ENCODE assay signal across 10 cellular contexts in genomic region chr1:161469924-161470499, GRCh38. TPM values are rescaled to one million over a fixed set of nuclear protein-coding genes. Genes with fewer than 3 reads are reported as not detected.
DNase-seq lines count a peak whose midpoint lies in the region; ATAC-seq and TF ChIP-seq lines count a peak whose summit lies in the region.
"Not testable (repeated sequence)": the region's sequence is repeated elsewhere in the genome, so short reads cannot be mapped to it uniquely, and the experiment has no call there.
"Had no signal": no experiment of that assay in that cellular context is flagged by ENCODE, and none has a peak within 500 bp of the region (broad histone marks: within the 10 kb centered on the region; RNA-seq: fewer than 3 reads in every experiment).

No MANE protein-coding gene starts in this region.

- TF ChIP-seq CTCF in RWPE2 (IDR thresholded peaks at IDR 0.05; ENCODE audit: poor library complexity, severe bottlenecking); body of pancreas (IDR thresholded peaks at IDR 0.05); omental fat pad (IDR thresholded peaks at IDR 0.05): not testable (repeated sequence)

- H3K27me3 ChIP-seq in RWPE2 (ENCODE audit: insufficient read depth, poor library complexity, severe bottlenecking); body of pancreas: not testable (repeated sequence)

- intact Hi-C loops in body of pancreas (cut with DNase I): not testable (repeated sequence)

- not testable (repeated sequence) for TF ChIP-seq POLR2A in GM18505 (IDR thresholded peaks at IDR 0.05; ENCODE audit: borderline replicate concordance, extremely low read depth, insufficient read depth, insufficient read length); body of pancreas (IDR thresholded peaks at IDR 0.05)

- H3K9me3 ChIP-seq in RWPE2 (ENCODE audit: severe bottlenecking); body of pancreas: not testable (repeated sequence)

- not testable (repeated sequence) for H3K4me1 ChIP-seq in RWPE2 (ENCODE audit: insufficient read depth, poor library complexity, severe bottlenecking); body of pancreas

- H3K27ac ChIP-seq in RWPE2 (ENCODE audit: poor library complexity, severe bottlenecking); body of pancreas: not testable (repeated sequence)

- H3K4me3 ChIP-seq in RWPE2 (ENCODE audit: severe bottlenecking); body of pancreas: not testable (repeated sequence)

- WGBS in body of pancreas, 2 donors: no CpG with 5 or more reads among the region's 66 CpGs

- DNase-seq in RWPE2 (ENCODE audit: low spot score); body of pancreas; omental fat pad (ENCODE audit: low spot score): not testable (repeated sequence)

- not testable (repeated sequence) for H3K36me3 ChIP-seq in RWPE2 (ENCODE audit: low read depth); body of pancreas (replicated peaks in 1 of 2; ENCODE audit: insufficient read depth in 1 of 2, low read depth in 2 of 2)

- ATAC-seq in GM18505 (IDR thresholded peaks at IDR 0.05; ENCODE audit: unreplicated experiment) (peak; percentile 33), GM19397 (IDR thresholded peaks at IDR 0.05; ENCODE audit: unreplicated experiment) (peak; percentile 27), GM21737 (IDR thresholded peaks at IDR 0.05; ENCODE audit: unreplicated experiment) (peak; percentile 26), HG02938 (IDR thresholded peaks at IDR 0.05; ENCODE audit: unreplicated experiment) (peak; percentile 30), HG03280 (IDR thresholded peaks at IDR 0.05; ENCODE audit: unreplicated experiment) (peak; percentile 31), RWPE2 (ENCODE audit: low read depth) (peak; percentile 4; the same call in 2 of the 3 replicates), body of pancreas (peak; percentile 15), omental fat pad (ENCODE audit: low FRiP score) (peak; percentile 20)

RNA-seq across cellular contexts. Expression of gene FCGR2A, which starts 35.2 kb away (rescaled TPM):
- total RNA-seq in body of pancreas (10 to 100 TPM; 30.0 to 51.6 TPM), omental fat pad (100 to 1,000 TPM; 118 to 222 (median 130) TPM)
- total RNA-seq: CD4-positive, CD25-positive, alpha-beta regulatory T cell; HT-29 had no signal

RNA-seq across cellular contexts. Expression of gene HSPA6, which starts 54.3 kb away (rescaled TPM):
- total RNA-seq in body of pancreas (1 to 10 TPM in 1 of 2 donors, under 1 TPM in 1; 0.66 to 1.6 TPM), omental fat pad (100 to 1,000 TPM in 1 of 4 donors, 10 to 100 TPM in 2, 1 to 10 TPM in 1; 8.2 to 134 (median 18.8) TPM)
- total RNA-seq: CD4-positive, CD25-positive, alpha-beta regulatory T cell had no signal
